9 cellular contexts compared by ENCODE assay signal in genomic region chr2:217837001-217837491, GRCh38.
DNase-seq lines count a peak whose midpoint lies in the region; ATAC-seq and TF ChIP-seq lines count a peak whose summit lies in the region.
"Had no signal": no experiment of that assay in that cellular context is flagged by ENCODE, and none has a peak within 500 bp of the region (broad histone marks: within the 10 kb centered on the region; RNA-seq: fewer than 3 reads in every experiment).

No MANE protein-coding gene starts in this region.

- peak overlapping the region; percentile 50 to 80 (median 79); a peak in 5 of 7 replicates for H3K27ac Mint-ChIP-seq in H9

- H3K4me1 ChIP-seq in H9 (ENCODE audit: insufficient read depth, low read length) = no peaks in the 10 kb centered on the region
- H3K4me1 ChIP-seq in ascending aorta = peaks cover 26 to 83% of the 10 kb centered on the region in 2 donors
- H3K4me1 ChIP-seq in hepatocyte (ENCODE audit: insufficient read depth) = peaks cover 12% of the 10 kb centered on the region
- peaks cover 96% of the 10 kb centered on the region in 2 donors for H3K4me1 ChIP-seq in gastrocnemius medialis

- H3K4me2 ChIP-seq in H9 (ENCODE audit: insufficient read depth, insufficient read length, low read length) (no peak overlapping the region), hepatocyte (no peak overlapping the region)

- H3K36me3 ChIP-seq in ascending aorta (peaks cover 75 to 94% of the 10 kb centered on the region in 2 donors), hepatocyte (replicated peaks; ENCODE audit: insufficient read depth, low read depth) (no peaks in the 10 kb centered on the region), gastrocnemius medialis (peaks cover 0 to 42% of the 10 kb centered on the region in 2 donors)

- WGBS in H9 (ENCODE audit: extremely low coverage, insufficient read length, low lambda C conversion rate) = no CpG with 5 or more reads among the region's 8 CpGs
- 70% methylated on average over 8 of the region's 8 CpGs for WGBS in hepatocyte (ENCODE audit: low lambda C conversion rate, missing lambda C conversion rate)

- H3K27me3 Mint-ChIP-seq in H9 (ENCODE audit: low read depth) = peaks cover 23% of the 10 kb centered on the region

- DNase-seq in H9 = peak; percentile 75
- DNase-seq in ascending aorta (ENCODE audit: low spot score in 2 of 2) = peak in 1 of 2 donors; percentile 91
- peak; percentile 51 for DNase-seq in hepatocyte (ENCODE audit: low spot score)
- DNase-seq in gastrocnemius medialis = peak; percentile 93 to 98
- no peak for DNase-seq in HK-2 (ENCODE audit: unreplicated experiment)
- DNase-seq in NCI-H1694 (lab: John Stamatoyannopoulos, UW) = no peak
- DNase-seq: stimulated activated CD4-positive, alpha-beta T cell treated with anti-CD3 and anti-CD28 coated beads, Interleukin-15, amount 100 ng/mL, for 24 hours had no signal

- peak; percentile 45; the same call in 2 of the 3 replicates for TF ChIP-seq CTCF in H9 (conservative IDR thresholded peaks at IDR 0.05)
- TF ChIP-seq CTCF in ascending aorta (IDR thresholded peaks at IDR 0.05) = peak in 1 of 3 experiments; percentile 15
- peak; percentile 22 for TF ChIP-seq CTCF in hepatocyte (IDR thresholded peaks at IDR 0.05; ENCODE audit: poor library complexity)
- peak in 3 of 5 experiments; percentile 30 to 43 (median 34) for TF ChIP-seq CTCF in gastrocnemius medialis (IDR thresholded peaks at IDR 0.05 in 4 of 5, conservative IDR thresholded peaks at IDR 0.05 in 1 of 5)

- H3K23ac ChIP-seq in H9 (ENCODE audit: insufficient read length, low read depth, low read length) = no peak overlapping the region

- H4K8ac ChIP-seq in H9 (replicated peaks; ENCODE audit: insufficient read length, low read depth, low read length) = no peak overlapping the region

- H3K4me3 Mint-ChIP-seq in H9 = peak overlapping the region in 1 of 2 experiments; percentile 27; a peak in 1 of 5 replicates

- peak overlapping the region; percentile 83 for H3K14ac ChIP-seq in H9 (ENCODE audit: insufficient read depth, low read length)

- no peak overlapping the region for H3K4me3 ChIP-seq in ascending aorta
- H3K4me3 ChIP-seq in hepatocyte = no peak overlapping the region
- peak overlapping the region in 1 of 4 donors; percentile 9 for H3K4me3 ChIP-seq in gastrocnemius medialis

- H3T11ph ChIP-seq in H9 (ENCODE audit: low read length) = no peak overlapping the region

- H2BK12ac ChIP-seq in H9 (ENCODE audit: insufficient read length, low read depth, low read length) = peak overlapping the region; percentile 5

- no peak overlapping the region for H2BK5ac ChIP-seq in H9 (ENCODE audit: insufficient read length, low read length)

- no peaks in the 10 kb centered on the region for H4K20me1 ChIP-seq in H9 (ENCODE audit: control insufficient read depth, insufficient read depth, insufficient read length)
- no peaks in the 10 kb centered on the region for H4K20me1 ChIP-seq in hepatocyte (ENCODE audit: insufficient read depth, poor library complexity, severe bottlenecking)

- no peak overlapping the region for H3K27ac ChIP-seq in H9 (ENCODE audit: insufficient read length, low read depth, low read length)
- H3K27ac ChIP-seq in ascending aorta = peak overlapping the region; percentile 75 to 86
- H3K27ac ChIP-seq in hepatocyte = peak overlapping the region; percentile 81
- H3K27ac ChIP-seq in gastrocnemius medialis = peak overlapping the region; percentile 99 to 100 (median 99)

- no peak overlapping the region for H4K91ac ChIP-seq in H9 (ENCODE audit: insufficient read length, low read depth, low read length)

- H3K56ac ChIP-seq in H9 (ENCODE audit: insufficient read length, low read depth, low read length) = no peak overlapping the region

- peaks cover 0 to 8% (median 7%) of the 10 kb centered on the region in 3 experiments; a peak in 5 of 7 replicates for H3K36me3 Mint-ChIP-seq in H9 (ENCODE audit: insufficient read depth in 1 of 3, low read depth in 3 of 3)

- in situ Hi-C loops in gastrocnemius medialis (cut with MboI; ENCODE audit: low sequenced_read_pairs in 4 of 4) = no loop called here

- H2AFZ ChIP-seq in H9 (ENCODE audit: low read length) (no peak overlapping the region), hepatocyte (no peak overlapping the region)

- no peak overlapping the region for H2AK5ac ChIP-seq in H9 (ENCODE audit: insufficient read length, low read length)

- H4K5ac ChIP-seq in H9 (ENCODE audit: insufficient read length, low read depth, low read length) = no peak overlapping the region

- TF ChIP-seq POLR2A in gastrocnemius medialis (IDR thresholded peaks at IDR 0.05) = peak in 1 of 2 donors; percentile 48

- H2BK120ac ChIP-seq in H9 (ENCODE audit: low read depth, low read length, poor library complexity, severe bottlenecking) = peak overlapping the region; percentile 82

- no peaks in the 10 kb centered on the region for H3K23me2 ChIP-seq in H9 (ENCODE audit: insufficient read length, low read depth, low read length, poor library complexity, severe bottlenecking)

- H3K27me3 ChIP-seq in H9 (ENCODE audit: insufficient read depth, low read length) (no peaks in the 10 kb centered on the region), ascending aorta (no peaks in the 10 kb centered on the region), hepatocyte (no peaks in the 10 kb centered on the region), gastrocnemius medialis (no peaks in the 10 kb centered on the region)

- H2BK15ac ChIP-seq in H9 (ENCODE audit: low read depth, low read length) = no peak overlapping the region

- no peak overlapping the region for H3K9ac ChIP-seq in H9 (ENCODE audit: extremely low read depth, insufficient read length, low read length)

- peak overlapping the region; percentile 28 for H3K18ac ChIP-seq in H9 (ENCODE audit: insufficient read length, low read depth, low read length)

- H3K79me1 ChIP-seq in H9 (ENCODE audit: insufficient read depth, low read depth, low read length, poor library complexity, severe bottlenecking) = no peaks in the 10 kb centered on the region

- ATAC-seq in gastrocnemius medialis (peak; percentile 39 to 41), HG03097 (IDR thresholded peaks at IDR 0.05; ENCODE audit: low FRiP score, unreplicated experiment) (no peak), GM19328 (IDR thresholded peaks at IDR 0.05; ENCODE audit: unreplicated experiment) (no peak)

- no peaks in the 10 kb centered on the region for H3K9me2 ChIP-seq in hepatocyte (replicated peaks; ENCODE audit: insufficient read depth)

- no peak overlapping the region for H2BK20ac ChIP-seq in H9 (ENCODE audit: low read depth, low read length, poor library complexity, severe bottlenecking)

- intact Hi-C loops in ascending aorta (cut with DNase I) (loop anchor here (2.0 to 5.0 kb wide), 2 partner anchors 20 to 95 kb away; no protein-coding TSS in a partner anchor), gastrocnemius medialis (cut with DNase I; ENCODE audit: low total_unique reads) (loop anchor here (1.0 to 10.0 kb wide), 4 partner anchors 14 to 1588 kb away; no protein-coding TSS in a partner anchor)

- no peak overlapping the region; the same call in 1 of the 2 replicates for H3K4ac ChIP-seq in H9 (ENCODE audit: low read depth, low read length)

- H3K79me2 ChIP-seq in H9 (ENCODE audit: insufficient read depth, low read length) = no peaks in the 10 kb centered on the region
- H3K79me2 ChIP-seq in hepatocyte = no peaks in the 10 kb centered on the region

- H3K9me3 ChIP-seq in H9 (ENCODE audit: control insufficient read depth, low read depth, low read length) (no peaks in the 10 kb centered on the region), ascending aorta (no peaks in the 10 kb centered on the region), hepatocyte (ENCODE audit: low read depth) (no peaks in the 10 kb centered on the region), gastrocnemius medialis (no peaks in the 10 kb centered on the region)

- H3K9me3 Mint-ChIP-seq in H9 = no peaks in the 10 kb centered on the region; a peak in 1 of 5 replicates

- H3K4me1 Mint-ChIP-seq in H9 = peaks cover 22 to 27% of the 10 kb centered on the region in 2 experiments

Comparison
In these comparisons a context has a peak if more than half of its experiments do, and no peak if none do; other contexts are left out.
1. DNase-seq: peak in H9 (single experiment), hepatocyte (single experiment) and gastrocnemius medialis (2 of 2); none in HK-2 (single experiment) and NCI-H1694 (single experiment).
2. ATAC-seq: peak in gastrocnemius medialis (2 of 2); none in HG03097 (single experiment) and GM19328 (single experiment).